ENCODE assay signal across 16 cellular contexts in genomic region chr1:1260843-1261560, GRCh38. TPM values are rescaled to one million over a fixed set of nuclear protein-coding genes. Genes with fewer than 3 reads are reported as not detected.
DNase-seq lines count a peak whose midpoint lies in the region; ATAC-seq and TF ChIP-seq lines count a peak whose summit lies in the region.
"Had no signal": no experiment of that assay in that cellular context is flagged by ENCODE, and none has a peak within 500 bp of the region (broad histone marks: within the 10 kb centered on the region; RNA-seq: fewer than 3 reads in every experiment).

No MANE protein-coding gene starts in this region.

- H4K20me1 ChIP-seq in DOHH2 (ENCODE audit: control insufficient read depth, insufficient read depth, low read depth, low read length) (no peaks in the 10 kb centered on the region), IMR-90 (ENCODE audit: insufficient read depth, low read length) (peaks cover 13% of the 10 kb centered on the region)

- H3K18ac ChIP-seq in IMR-90 (ENCODE audit: low read depth, low read length), result no peak overlapping the region; the same call in 1 of the 2 replicates

- no TSS peak for BruUV-seq in IMR-90 (replicated peaks; lab: Mats Ljungman, UMichigan)

- TF ChIP-seq POLR2A in IMR-90 (IDR thresholded peaks at IDR 0.05; ENCODE audit: low read depth, low read length), result no peak

- no peaks in the 10 kb centered on the region for H3K9me3 Mint-ChIP-seq in activated naive CD8-positive, alpha-beta T cell treated with anti-CD3 and anti-CD28 coated beads, Interleukin-2, amount 10 ng/mL, durations not matched to agents 7 days and 5 days

- peak overlapping the region; percentile 32 for H3K4me3 Mint-ChIP-seq in activated naive CD8-positive, alpha-beta T cell treated with anti-CD3 and anti-CD28 coated beads, Interleukin-2, amount 10 ng/mL, durations not matched to agents 7 days and 5 days

- H3K56ac ChIP-seq in IMR-90 (ENCODE audit: extremely low read depth, insufficient read depth, low read length), result no peak overlapping the region

- peak overlapping the region; percentile 35; the same call in 1 of the 2 replicates for H4K5ac ChIP-seq in IMR-90 (ENCODE audit: low read depth, low read length)

- H3K4me2 ChIP-seq in DOHH2 (ENCODE audit: low read length) (peak overlapping the region; percentile 49), IMR-90 (ENCODE audit: low read depth, low read length) (no peak overlapping the region)
- H3K4me2 ChIP-seq: smooth muscle cell had no signal

- peak overlapping the region; percentile 77 for H2AK5ac ChIP-seq in IMR-90 (ENCODE audit: low read depth, low read length)

- peak overlapping the region; percentile 30; the same call in 1 of the 2 replicates for H2BK120ac ChIP-seq in IMR-90 (ENCODE audit: low read depth, low read length)

- H3K9ac ChIP-seq in IMR-90 (ENCODE audit: low read depth, low read length), result no peak overlapping the region
- H3K9ac ChIP-seq in colonic mucosa (ENCODE audit: low read depth in 2 of 2, low read length in 2 of 2), result no peak overlapping the region

- ATAC-seq in IMR-90 (ENCODE audit: low read depth) (no peak), GM18870 (IDR thresholded peaks at IDR 0.05; ENCODE audit: unreplicated experiment) (no peak), GM18502 (IDR thresholded peaks at IDR 0.05; ENCODE audit: poor library complexity, unreplicated experiment) (no peak)
- ATAC-seq in activated naive CD8-positive, alpha-beta T cell treated with anti-CD3 and anti-CD28 coated beads, Interleukin-2, amount 10 ng/mL, durations not matched to agents 7 days and 5 days (ENCODE audit: low read depth), result peak; percentile 45
- ATAC-seq: body of pancreas, K562, left lung had no signal

- H2BK20ac ChIP-seq in IMR-90 (ENCODE audit: low read depth, low read length), result 0 out of 2 replicates have a peak overlapping the region, but pooled peaks have one; percentile 41

- H3K79me1 ChIP-seq in IMR-90 (ENCODE audit: low read depth in 1 of 2, low read length in 2 of 2), result peaks cover 29 to 73% of the 10 kb centered on the region in 2 experiments

- H3K79me2 ChIP-seq in DOHH2 (ENCODE audit: control insufficient read depth, low read length), result peaks cover 40% of the 10 kb centered on the region

- POLR2A ChIA-PET in IMR-90 (lab: Charles Lee; ENCODE audit: unreplicated experiment), result no interaction called here
- POLR2A ChIA-PET in activated naive CD8-positive, alpha-beta T cell treated with anti-CD3 and anti-CD28 coated beads, Interleukin-2, amount 10 ng/mL, durations not matched to agents 7 days and 5 days (lab: Charles Lee), result interaction anchor here (0.7 kb wide), 2 partner anchors 18 to 147 kb away, joined by 3 to 4 read pairs; no protein-coding TSS in a partner anchor

- peak overlapping the region; percentile 40 for H2AK9ac ChIP-seq in IMR-90 (replicated peaks; ENCODE audit: low read depth, low read length, poor library complexity)

- intact Hi-C loops in IMR-90 (cut with micrococcal nuclease) (no loop called here), colonic mucosa (cut with DNase I) (no loop called here)

- CTCF ChIA-PET in IMR-90 (lab: Yijun Ruan, JAX), result no interaction called here

- DNase-seq in IMR-90, result no peak
- no peak for DNase-seq in activated naive CD8-positive, alpha-beta T cell treated with anti-CD3 and anti-CD28 coated beads, Interleukin-2, amount 10 ng/mL, durations not matched to agents 7 days and 5 days
- peak; percentile 57 to 65 for DNase-seq in lung microvascular endothelial cell (ENCODE audit: low read depth in 2 of 2)
- DNase-seq in colonic mucosa, result no peak
- DNase-seq: body of pancreas, left lung, NCI-H1417 treated with DMSO at 0.1 percent for 48 hours, NCI-H526, testis had no signal

- H3K27me3 ChIP-seq in DOHH2 (ENCODE audit: control insufficient read depth, low read length) (no peaks in the 10 kb centered on the region), IMR-90 (ENCODE audit: control insufficient read depth, insufficient read depth, low read length) (no peaks in the 10 kb centered on the region), colonic mucosa (no peaks in the 10 kb centered on the region)
- H3K27me3 ChIP-seq: body of pancreas, left lung, testis had no signal

- TF ChIP-seq CTCF in DOHH2 (IDR thresholded peaks at IDR 0.05; ENCODE audit: low read depth, low read length, poor library complexity, severe bottlenecking) (no peak), IMR-90 (conservative IDR thresholded peaks at IDR 0.05; ENCODE audit: low read depth, low read length) (no peak), colonic mucosa (IDR thresholded peaks at IDR 0.05) (no peak)

- peaks cover 19% of the 10 kb centered on the region for H3K4me1 ChIP-seq in DOHH2 (ENCODE audit: control insufficient read depth, low read length)
- H3K4me1 ChIP-seq in IMR-90 (ENCODE audit: control insufficient read depth, insufficient read depth, low read length), result peaks cover 42% of the 10 kb centered on the region
- no peaks in the 10 kb centered on the region for H3K4me1 ChIP-seq in colonic mucosa
- H3K4me1 ChIP-seq: body of pancreas, testis had no signal

- peak overlapping the region; percentile 46 for H3K4ac ChIP-seq in IMR-90 (ENCODE audit: low read depth, low read length)

- H2BK5ac ChIP-seq in IMR-90 (ENCODE audit: low read depth, low read length, poor library complexity, severe bottlenecking), result peak overlapping the region; percentile 73

- 92% methylated on average over 11 of the region's 16 CpGs; no CpG with 5 or more reads in 1 of the 2 experiments for WGBS in IMR-90 (ENCODE audit: extremely low coverage in 2 of 2, insufficient read length in 1 of 2), 2 experiments

- dilution Hi-C loops in IMR-90 (cut with HindIII; ENCODE audit: low sequenced_read_pairs, unreplicated experiment), result no loop called here

- peak overlapping the region; percentile 83 for H3K27ac Mint-ChIP-seq in activated naive CD8-positive, alpha-beta T cell treated with anti-CD3 and anti-CD28 coated beads, Interleukin-2, amount 10 ng/mL, durations not matched to agents 7 days and 5 days

- H3K36me3 ChIP-seq in DOHH2 (ENCODE audit: control insufficient read depth, low read length), result peaks cover 70% of the 10 kb centered on the region
- peaks cover 58% of the 10 kb centered on the region for H3K36me3 ChIP-seq in IMR-90 (ENCODE audit: control insufficient read depth, insufficient read depth, low read length)
- peaks cover 14% of the 10 kb centered on the region for H3K36me3 ChIP-seq in colonic mucosa

- H3K4me1 Mint-ChIP-seq in activated naive CD8-positive, alpha-beta T cell treated with anti-CD3 and anti-CD28 coated beads, Interleukin-2, amount 10 ng/mL, durations not matched to agents 7 days and 5 days, result peaks cover 11% of the 10 kb centered on the region

- H3K9me3 ChIP-seq in DOHH2 (ENCODE audit: control insufficient read depth, insufficient read depth, low read length), result no peaks in the 10 kb centered on the region
- H3K9me3 ChIP-seq in IMR-90 (ENCODE audit: control insufficient read depth, insufficient read depth, low read length), result no peaks in the 10 kb centered on the region
- H3K9me3 ChIP-seq in colonic mucosa, result no peaks in the 10 kb centered on the region
- H3K9me3 ChIP-seq: body of pancreas, left lung, testis had no signal

- peak overlapping the region; percentile 37 for H4K91ac ChIP-seq in IMR-90 (ENCODE audit: insufficient read depth, low read depth, low read length)

- H3K36me3 Mint-ChIP-seq in activated naive CD8-positive, alpha-beta T cell treated with anti-CD3 and anti-CD28 coated beads, Interleukin-2, amount 10 ng/mL, durations not matched to agents 7 days and 5 days, result peaks cover 24% of the 10 kb centered on the region

- H3K27ac ChIP-seq in DOHH2 (ENCODE audit: low read depth, low read length) (peak overlapping the region; percentile 51), IMR-90 (ENCODE audit: insufficient read depth, low read length) (peak overlapping the region; percentile 47), colonic mucosa (no peak overlapping the region)
- H3K27ac ChIP-seq: body of pancreas, testis, VCaP had no signal

- 0 out of 2 replicates have a peak, but pooled peaks cover 3% of the 10 kb centered on the region for H3F3A ChIP-seq in DOHH2 (ENCODE audit: control insufficient read depth, insufficient read depth)

- H2BK15ac ChIP-seq in IMR-90 (ENCODE audit: low read depth, low read length), result no peak overlapping the region

- H3K4me3 ChIP-seq in DOHH2 (ENCODE audit: low read length), result peak overlapping the region; percentile 23; the same call in 1 of the 2 replicates
- H3K4me3 ChIP-seq in IMR-90 (ENCODE audit: insufficient read depth, low read depth, low read length), result no peak overlapping the region
- H3K4me3 ChIP-seq in colonic mucosa, result no peak overlapping the region
- H3K4me3 ChIP-seq: body of pancreas, K562, left lung, smooth muscle cell, testis had no signal

- in situ Hi-C loops in IMR-90 (cut with MboI; ENCODE audit: low sequenced_read_pairs), result no loop called here

- H4K8ac ChIP-seq in IMR-90 (ENCODE audit: low read depth in 2 of 2, low read length in 2 of 2), result peak overlapping the region in 1 of 2 experiments; percentile 65; a peak in 2 of 4 replicates

- H3K23ac ChIP-seq in IMR-90 (ENCODE audit: low read depth, low read length), result peak overlapping the region; percentile 67; the same call in 1 of the 2 replicates

- H2AFZ ChIP-seq in IMR-90 (replicated peaks; ENCODE audit: low read length, poor library complexity), result no peak overlapping the region

- no peaks in the 10 kb centered on the region for H3K27me3 Mint-ChIP-seq in activated naive CD8-positive, alpha-beta T cell treated with anti-CD3 and anti-CD28 coated beads, Interleukin-2, amount 10 ng/mL, durations not matched to agents 7 days and 5 days

- no peak for TF ChIP-seq RAD21 in IMR-90 (IDR thresholded peaks at IDR 0.05; ENCODE audit: low read length)

- H3K9me1 ChIP-seq in IMR-90 (ENCODE audit: insufficient read depth, low read length), result peaks cover 28% of the 10 kb centered on the region

- H3K9me2 ChIP-seq in DOHH2 (replicated peaks; ENCODE audit: control insufficient read depth, low read length), result no peaks in the 10 kb centered on the region

- H3K14ac ChIP-seq in IMR-90 (replicated peaks; ENCODE audit: low read depth, low read length), result no peak overlapping the region; the same call in 1 of the 2 replicates

RNA-seq across cellular contexts. Expression of gene UBE2J2, which starts 12.7 kb away (rescaled TPM):
- 20.3 and 20.6 TPM in 2 replicates for total RNA-seq in IMR-90 (2012; rRNA removed)
- polyA plus RNA-seq in IMR-90 (2012; rRNA removed), result 62.3 and 67.5 TPM in 2 replicates
- polyA plus RNA-seq in IMR-90 (2012; cell fraction: cytosol; rRNA removed), result 55.5 and 69.4 TPM in 2 replicates
- 93.5 and 102 TPM in 2 replicates for polyA plus RNA-seq in IMR-90 (2012; cell fraction: nucleus; rRNA removed; ENCODE audit: low replicate concordance)
- total RNA-seq in activated naive CD8-positive, alpha-beta T cell treated with anti-CD3 and anti-CD28 coated beads, Interleukin-2, amount 10 ng/mL, durations not matched to agents 7 days and 5 days, result 10 to 100 TPM; 75.7 to 78.1 TPM
- 28.1 and 34.9 TPM in 2 replicates for total RNA-seq in lung microvascular endothelial cell
- total RNA-seq in colonic mucosa, result 10 to 100 TPM; 43.1 to 83.3 TPM

RNA-seq across cellular contexts. Expression of gene C1QTNF12, which starts 14.5 kb away (rescaled TPM):
- 0.36 TPM in 1 of 2 replicates, not detected in the other for total RNA-seq in IMR-90 (2012; rRNA removed)
- 1.1 and 2.6 TPM in 2 replicates for polyA plus RNA-seq in IMR-90 (2012; rRNA removed)
- polyA plus RNA-seq in IMR-90 (2012; cell fraction: cytosol; rRNA removed), result 0.65 and 0.84 TPM in 2 replicates
- 8.4 and 27.4 TPM in 2 replicates for polyA plus RNA-seq in IMR-90 (2012; cell fraction: nucleus; rRNA removed; ENCODE audit: low replicate concordance)
- 1 to 10 TPM; 2.2 to 4.4 TPM for total RNA-seq in activated naive CD8-positive, alpha-beta T cell treated with anti-CD3 and anti-CD28 coated beads, Interleukin-2, amount 10 ng/mL, durations not matched to agents 7 days and 5 days
- 0.20 and 0.22 TPM in 2 replicates for total RNA-seq in lung microvascular endothelial cell
- total RNA-seq in colonic mucosa, result 10 to 100 TPM; 21.3 to 34.2 TPM
- total RNA-seq: body of pancreas, RPMI7951 had no signal

RNA-seq across cellular contexts. Expression of gene SCNN1D, which starts 19.2 kb away (rescaled TPM):
- 0.18 and 0.28 TPM in 2 replicates for total RNA-seq in IMR-90 (2012; rRNA removed)
- 3.7 and 4.4 TPM in 2 replicates for polyA plus RNA-seq in IMR-90 (2012; rRNA removed)
- 1.7 and 3.1 TPM in 2 replicates for polyA plus RNA-seq in IMR-90 (2012; cell fraction: cytosol; rRNA removed)
- 45.3 and 115 TPM in 2 replicates for polyA plus RNA-seq in IMR-90 (2012; cell fraction: nucleus; rRNA removed; ENCODE audit: low replicate concordance)
- 1 to 10 TPM; 8.0 to 8.4 TPM for total RNA-seq in activated naive CD8-positive, alpha-beta T cell treated with anti-CD3 and anti-CD28 coated beads, Interleukin-2, amount 10 ng/mL, durations not matched to agents 7 days and 5 days
- total RNA-seq in lung microvascular endothelial cell, result under 0.01 and 0.20 TPM in 2 replicates
- 1 to 10 TPM; 1.1 to 2.2 TPM for total RNA-seq in colonic mucosa

RNA-seq across cellular contexts. Expression of gene B3GALT6, which starts 29.0 kb away (rescaled TPM):
- total RNA-seq in IMR-90 (2012; rRNA removed) (12.2 and 18.3 TPM in 2 replicates), lung microvascular endothelial cell (14.8 and 30.4 TPM in 2 replicates), colonic mucosa (10 to 100 TPM in 1 of 2 donors, 1 to 10 TPM in 1; 8.0 to 12.0 TPM)
- polyA plus RNA-seq in IMR-90 (2012; rRNA removed), result 23.0 and 29.2 TPM in 2 replicates
- 24.3 and 37.0 TPM in 2 replicates for polyA plus RNA-seq in IMR-90 (2012; cell fraction: cytosol; rRNA removed)
- 10.2 and 16.5 TPM in 2 replicates for polyA plus RNA-seq in IMR-90 (2012; cell fraction: nucleus; rRNA removed; ENCODE audit: low replicate concordance)
- total RNA-seq in activated naive CD8-positive, alpha-beta T cell treated with anti-CD3 and anti-CD28 coated beads, Interleukin-2, amount 10 ng/mL, durations not matched to agents 7 days and 5 days, result 10 to 100 TPM; 19.1 to 19.6 TPM

RNA-seq across cellular contexts. Expression of gene SDF4, which starts 29.2 kb away (rescaled TPM):
- total RNA-seq in IMR-90 (2012; rRNA removed), result 57.0 and 69.4 TPM in 2 replicates
- polyA plus RNA-seq in IMR-90 (2012; rRNA removed), result 250 and 252 TPM in 2 replicates
- 292 and 384 TPM in 2 replicates for polyA plus RNA-seq in IMR-90 (2012; cell fraction: cytosol; rRNA removed)
- polyA plus RNA-seq in IMR-90 (2012; cell fraction: nucleus; rRNA removed; ENCODE audit: low replicate concordance), result 224 and 287 TPM in 2 replicates
- 100 to 1,000 TPM in 1 of 2 experiments, 10 to 100 TPM in 1; 99.1 to 103 TPM for total RNA-seq in activated naive CD8-positive, alpha-beta T cell treated with anti-CD3 and anti-CD28 coated beads, Interleukin-2, amount 10 ng/mL, durations not matched to agents 7 days and 5 days
- 59.3 and 93.5 TPM in 2 replicates for total RNA-seq in lung microvascular endothelial cell
- 100 to 1,000 TPM; 202 to 325 TPM for total RNA-seq in colonic mucosa

Comparison
In these comparisons a context has a peak if more than half of its experiments do, and no peak if none do; other contexts are left out.
1. DNase-seq: peak in lung microvascular endothelial cell (2 of 2); none in IMR-90 (single experiment), activated naive CD8-positive, alpha-beta T cell treated with anti-CD3 and anti-CD28 coated beads, Interleukin-2, amount 10 ng/mL, durations not matched to agents 7 days and 5 days (single experiment) and colonic mucosa (single experiment).
2. RNA of gene C1QTNF12, which starts 14.5 kb away (total RNA-seq): 21.3 to 34.2 TPM in colonic mucosa; 2.2 to 4.4 TPM in activated naive CD8-positive, alpha-beta T cell treated with anti-CD3 and anti-CD28 coated beads, Interleukin-2, amount 10 ng/mL, durations not matched to agents 7 days and 5 days, 0.36 TPM in IMR-90 and 0.20 to 0.22 TPM in lung microvascular endothelial cell; every median in the first group is over 4 times any median in the second.